Comparison of ENCODE assay signal across 1 cellular context in the genomic region with DNA sequence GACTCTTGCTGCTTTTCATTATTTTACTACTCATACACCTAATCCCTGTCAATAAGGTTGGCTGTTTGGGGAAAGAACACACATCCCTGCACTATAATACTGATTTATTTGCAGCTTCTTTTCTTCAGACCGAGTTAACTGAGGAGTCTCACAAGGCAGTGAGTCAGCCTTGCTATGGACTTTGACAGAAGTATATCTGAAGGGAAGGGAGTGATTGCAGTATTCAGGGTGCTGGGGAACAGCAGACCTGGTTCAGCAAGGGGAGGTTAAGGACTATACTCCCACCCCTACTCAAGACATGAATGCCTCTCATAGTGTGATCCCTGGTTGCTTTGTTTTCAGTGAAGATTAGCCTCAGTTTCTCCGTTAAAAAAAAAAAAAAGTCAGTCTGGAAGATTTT.
TF ChIP-seq lines count a peak whose summit lies in the region.

No MANE protein-coding gene starts in this region.

TF ChIP-seq in IMR-90, 13 proteins besides CTCF, POLR2A, EP300 and RAD21:
- TF ChIP-seq, protein P1, sequence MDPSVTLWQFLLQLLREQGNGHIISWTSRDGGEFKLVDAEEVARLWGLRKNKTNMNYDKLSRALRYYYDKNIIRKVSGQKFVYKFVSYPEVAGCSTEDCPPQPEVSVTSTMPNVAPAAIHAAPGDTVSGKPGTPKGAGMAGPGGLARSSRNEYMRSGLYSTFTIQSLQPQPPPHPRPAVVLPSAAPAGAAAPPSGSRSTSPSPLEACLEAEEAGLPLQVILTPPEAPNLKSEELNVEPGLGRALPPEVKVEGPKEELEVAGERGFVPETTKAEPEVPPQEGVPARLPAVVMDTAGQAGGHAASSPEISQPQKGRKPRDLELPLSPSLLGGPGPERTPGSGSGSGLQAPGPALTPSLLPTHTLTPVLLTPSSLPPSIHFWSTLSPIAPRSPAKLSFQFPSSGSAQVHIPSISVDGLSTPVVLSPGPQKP (IDR thresholded peaks at IDR 0.05; ENCODE audit: borderline replicate concordance, low read depth, low read length) = no peak
- no peak for TF ChIP-seq USF2 (IDR thresholded peaks at IDR 0.05; ENCODE audit: low read depth, low read length)
- TF ChIP-seq RFX5 (IDR thresholded peaks at IDR 0.05; ENCODE audit: low read depth, low read length) = no peak
- no peak for TF ChIP-seq MAZ (IDR thresholded peaks at IDR 0.05; ENCODE audit: borderline replicate concordance, low read depth, low read length)
- no peak for TF ChIP-seq RCOR1 (IDR thresholded peaks at IDR 0.05; ENCODE audit: insufficient replicate concordance, low read length)
